In genomic region chr10:34102237-34102673, GRCh38 we compare ENCODE assay signal across 11 cellular contexts.
A peak's percentile ranks its signal among the peaks of the same experiment; 100 is the strongest.
DNase-seq lines count a peak whose midpoint lies in the region; ATAC-seq, FAIRE-seq and TF ChIP-seq lines count a peak whose summit lies in the region.
"Had no signal": no experiment of that assay in that cellular context is flagged by ENCODE, and none has a peak within 500 bp of the region (broad histone marks: within the 10 kb centered on the region; RNA-seq: fewer than 3 reads in every experiment).

No MANE protein-coding gene starts in this region.

- no peaks in the 10 kb centered on the region for H3K27me3 ChIP-seq in sigmoid colon

- H3K9ac ChIP-seq in kidney (ENCODE audit: low read length in 2 of 2) = no peak overlapping the region

- intact Hi-C loops in kidney (cut with DNase I) = no loop called here
- intact Hi-C loops in sigmoid colon (cut with DNase I) = loop anchor here (5.0 to 10.0 kb wide), 2 partner anchors 533 to 770 kb away; partner anchors contain the start of gene NRP1

- peak overlapping the region in 1 of 2 donors; percentile 71 for H3K27ac ChIP-seq in coronary artery
- peak overlapping the region; percentile 77 to 82 for H3K27ac ChIP-seq in kidney (ENCODE audit: low read depth in 2 of 2, low read length in 2 of 2)
- H3K27ac ChIP-seq in sigmoid colon = peak overlapping the region; percentile 62 to 79 (median 72)

- TF ChIP-seq POLR2A in sigmoid colon (IDR thresholded peaks at IDR 0.05) = no peak

- H3K36me3 ChIP-seq in kidney (ENCODE audit: control insufficient read depth in 1 of 2, insufficient read depth in 2 of 2, low read length in 2 of 2) (no peaks in the 10 kb centered on the region), sigmoid colon (no peaks in the 10 kb centered on the region)

- no peak for TF ChIP-seq CTCF in coronary artery (IDR thresholded peaks at IDR 0.05)
- TF ChIP-seq CTCF in kidney (IDR thresholded peaks at IDR 0.05; ENCODE audit: borderline replicate concordance, extremely low read depth, insufficient read depth) = no peak
- no peak for TF ChIP-seq CTCF in sigmoid colon (IDR thresholded peaks at IDR 0.05)

- H3K4me3 ChIP-seq in coronary artery (peak overlapping the region; percentile 47), kidney (ENCODE audit: low read length in 2 of 2) (no peak overlapping the region), sigmoid colon (no peak overlapping the region)

- WGBS in sigmoid colon, 2 donors = 74 to 81% methylated on average over 15 of the region's 15 CpGs

- H3K9me3 ChIP-seq in kidney (ENCODE audit: control insufficient read depth in 1 of 2, low read length in 2 of 2) = peaks cover 0 to 8% of the 10 kb centered on the region in 2 donors
- H3K9me3 ChIP-seq in sigmoid colon = no peaks in the 10 kb centered on the region

- no peak for FAIRE-seq in kidney (lab: Jason Lieb, UNC)

- no peak for TF ChIP-seq EP300 in sigmoid colon (IDR thresholded peaks at IDR 0.05)

- H3K4me1 ChIP-seq in kidney (ENCODE audit: control insufficient read depth in 1 of 2, insufficient read depth in 1 of 2, low read depth in 1 of 2, low read length in 2 of 2) = peaks cover 0 to 3% of the 10 kb centered on the region in 2 donors
- H3K4me1 ChIP-seq in sigmoid colon = peaks cover 0 to 22% (median 7%) of the 10 kb centered on the region in 4 donors

- peak; percentile 62 for DNase-seq in ELR (ENCODE audit: low read depth)
- peak; percentile 81 for DNase-seq in coronary artery (ENCODE audit: low spot score)
- DNase-seq in kidney = peak; percentile 89
- DNase-seq in sigmoid colon = peak; percentile 93
- no peak for DNase-seq in superior temporal gyrus (ENCODE audit: extremely low spot score)
- no peak for DNase-seq in globus pallidus (ENCODE audit: low spot score)
- DNase-seq in activated CD4-positive, alpha-beta T cell treated with anti-CD3 and anti-CD28 coated beads, Interleukin-2, amount 50 U/mL, for 4 hours = no peak
- DNase-seq: activated CD4-positive, CD25-positive, alpha-beta regulatory T cell treated with anti-CD3 and anti-CD28 coated beads, Interleukin-2, amount 50 U/mL, for 72 hours; natural killer cell; NCI-H146 had no signal

- no peak for ATAC-seq in GM19324 (IDR thresholded peaks at IDR 0.05; ENCODE audit: low FRiP score, unreplicated experiment)
- ATAC-seq: natural killer cell had no signal

Comparison
In these comparisons a context has a peak if more than half of its experiments do, and no peak if none do; other contexts are left out.
1. DNase-seq: peak in ELR (single experiment), coronary artery (single experiment), kidney (single experiment) and sigmoid colon (single experiment); none in superior temporal gyrus (single experiment), globus pallidus (single experiment) and activated CD4-positive, alpha-beta T cell treated with anti-CD3 and anti-CD28 coated beads, Interleukin-2, amount 50 U/mL, for 4 hours (0 of 2).